In genomic region chr5:15459200-15459599, GRCh38 we compare ENCODE assay signal across 9 cellular contexts. TPM values are rescaled to one million over a fixed set of nuclear protein-coding genes. Genes with fewer than 3 reads are reported as not detected.
"Had no signal": no experiment of that assay in that cellular context is flagged by ENCODE, and none has a peak within 500 bp of the region (broad histone marks: within the 10 kb centered on the region; RNA-seq: fewer than 3 reads in every experiment).

No MANE protein-coding gene starts in this region.

- DNase-seq: GDM1, GF-D8 had no signal

- FAIRE-seq: G401.6, GM12878, GM12891, GM12892, GM18507, GM19239 had no signal

- ATAC-seq: GM12878 had no signal

- H3K4me3 ChIP-seq: GM12878 had no signal

RNA-seq across cellular contexts. Expression of gene FBXL7, which starts 40.8 kb away (rescaled TPM):
- total RNA-seq: G401 had no signal
